13 cellular contexts compared by ENCODE assay signal in the genomic region with DNA sequence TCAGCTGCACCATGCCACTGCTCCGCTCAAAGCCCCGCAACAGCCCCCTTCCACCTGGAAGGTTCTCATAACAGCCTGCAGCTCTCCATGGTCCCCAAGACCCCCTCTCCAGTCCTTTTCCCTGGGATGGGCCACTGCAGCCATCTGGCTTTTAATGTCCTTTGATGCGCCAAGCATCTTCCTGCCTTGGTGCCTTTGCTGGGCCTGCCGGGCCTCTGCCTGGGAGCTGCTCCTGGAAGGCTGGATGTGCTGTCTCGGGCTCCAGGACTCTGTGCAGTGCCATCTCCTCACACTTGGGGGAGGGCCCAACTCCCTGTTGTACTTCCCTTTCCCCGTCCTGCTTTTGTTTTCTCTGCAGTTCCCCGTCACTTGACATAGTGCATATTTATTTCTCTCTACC.
DNase-seq lines count a peak whose midpoint lies in the region; ATAC-seq and TF ChIP-seq lines count a peak whose summit lies in the region.
"Had no signal": no experiment of that assay in that cellular context is flagged by ENCODE, and none has a peak within 500 bp of the region (broad histone marks: within the 10 kb centered on the region; RNA-seq: fewer than 3 reads in every experiment).

No MANE protein-coding gene starts in this region.

- peaks cover 14% of the 10 kb centered on the region for H3K36me3 ChIP-seq in BE2C

- no peaks in the 10 kb centered on the region for H3K79me1 ChIP-seq in H9 (ENCODE audit: insufficient read depth, low read depth, low read length, poor library complexity, severe bottlenecking)

- no peaks in the 10 kb centered on the region for H3K27me3 Mint-ChIP-seq in H9 (ENCODE audit: low read depth)
- peaks cover 3% of the 10 kb centered on the region for H3K27me3 Mint-ChIP-seq in endothelial cell (ENCODE audit: unreplicated experiment)
- no peaks in the 10 kb centered on the region for H3K27me3 Mint-ChIP-seq in activated CD8-positive, alpha-beta T cell treated with anti-CD3 and anti-CD28 coated beads, Interleukin-2, amount 10 ng/mL, durations not matched to agents 7 days and 5 days (ENCODE audit: low read depth)
- H3K27me3 Mint-ChIP-seq: CD4-positive, alpha-beta memory T cell had no signal

- H3K9me3 ChIP-seq in H9 (ENCODE audit: control insufficient read depth, low read depth, low read length) = no peaks in the 10 kb centered on the region
- no peaks in the 10 kb centered on the region for H3K9me3 ChIP-seq in BE2C

- TF ChIP-seq CTCF in H9 (conservative IDR thresholded peaks at IDR 0.05) = no peak
- TF ChIP-seq CTCF in endothelial cell (IDR thresholded peaks at IDR 0.05; ENCODE audit: unreplicated experiment) = no peak
- no peak for TF ChIP-seq CTCF in BE2C (IDR thresholded peaks at IDR 0.05; ENCODE audit: low read depth, low read length)

- no CpG with 5 or more reads among the region's 7 CpGs for WGBS in H9 (ENCODE audit: extremely low coverage, insufficient read length, low lambda C conversion rate)

- H3K18ac ChIP-seq in H9 (ENCODE audit: insufficient read length, low read depth, low read length) = no peak overlapping the region

- DNase-seq in activated effector memory CD4-positive, alpha-beta T cell treated with anti-CD3 and anti-CD28 coated beads, Interleukin-2, amount 50 U/mL, for 16 hours = peak; percentile 57
- no peak for DNase-seq in activated effector memory CD4-positive, alpha-beta T cell treated with Interleukin-2 at 50 U/mL for 16 hours
- DNase-seq in H9 (no peak), endothelial cell (ENCODE audit: low spot score) (peak; percentile 37), BE2C (no peak)
- no peak for DNase-seq in stimulated activated effector memory CD8-positive, alpha-beta T cell treated with anti-CD3 and anti-CD28 coated beads, Interleukin-12 subunit alpha, Interleukin-12 subunit beta, amount 100 ng/mL, for 72 hours (ENCODE audit: low spot score in 2 of 2)
- DNase-seq in activated CD8-positive, alpha-beta T cell treated with anti-CD3 and anti-CD28 coated beads, Interleukin-2, amount 10 ng/mL, durations not matched to agents 7 days and 5 days = no peak
- DNase-seq: ACHN; C1 segment of cervical spinal cord; CD4-positive, alpha-beta memory T cell; DMS79 had no signal

- H3K4me3 Mint-ChIP-seq in H9 = no peak overlapping the region
- peak overlapping the region; percentile 26 for H3K4me3 Mint-ChIP-seq in endothelial cell (ENCODE audit: unreplicated experiment)
- no peak overlapping the region for H3K4me3 Mint-ChIP-seq in stimulated activated effector memory CD8-positive, alpha-beta T cell treated with anti-CD3 and anti-CD28 coated beads, Interleukin-12 subunit alpha, Interleukin-12 subunit beta, amount 100 ng/mL, for 72 hours
- no peak overlapping the region for H3K4me3 Mint-ChIP-seq in activated CD8-positive, alpha-beta T cell treated with anti-CD3 and anti-CD28 coated beads, Interleukin-2, amount 10 ng/mL, durations not matched to agents 7 days and 5 days
- H3K4me3 Mint-ChIP-seq: CD4-positive, alpha-beta memory T cell had no signal

- H4K8ac ChIP-seq in H9 (replicated peaks; ENCODE audit: insufficient read length, low read depth, low read length) = no peak overlapping the region

- H2BK20ac ChIP-seq in H9 (ENCODE audit: low read depth, low read length, poor library complexity, severe bottlenecking) = no peak overlapping the region

- H3K56ac ChIP-seq in H9 (ENCODE audit: insufficient read length, low read depth, low read length) = no peak overlapping the region

- H3K27me3 ChIP-seq in H9 (ENCODE audit: insufficient read depth, low read length) = no peaks in the 10 kb centered on the region
- H3K27me3 ChIP-seq in BE2C = no peaks in the 10 kb centered on the region

- peaks cover 13 to 15% of the 10 kb centered on the region in 2 experiments for H3K4me1 Mint-ChIP-seq in H9
- peaks cover 22% of the 10 kb centered on the region for H3K4me1 Mint-ChIP-seq in endothelial cell (ENCODE audit: unreplicated experiment)
- H3K4me1 Mint-ChIP-seq in stimulated activated effector memory CD8-positive, alpha-beta T cell treated with anti-CD3 and anti-CD28 coated beads, Interleukin-12 subunit alpha, Interleukin-12 subunit beta, amount 100 ng/mL, for 72 hours = peaks cover 5% of the 10 kb centered on the region
- H3K4me1 Mint-ChIP-seq in activated CD8-positive, alpha-beta T cell treated with anti-CD3 and anti-CD28 coated beads, Interleukin-2, amount 10 ng/mL, durations not matched to agents 7 days and 5 days (ENCODE audit: low read depth) = peaks cover 2% of the 10 kb centered on the region

- no peaks in the 10 kb centered on the region for H3K23me2 ChIP-seq in H9 (ENCODE audit: insufficient read length, low read depth, low read length, poor library complexity, severe bottlenecking)

- no peak overlapping the region for H2BK12ac ChIP-seq in H9 (ENCODE audit: insufficient read length, low read depth, low read length)

- H2BK5ac ChIP-seq in H9 (ENCODE audit: insufficient read length, low read length) = no peak overlapping the region

- no peak for ATAC-seq in stimulated activated effector memory CD8-positive, alpha-beta T cell treated with anti-CD3 and anti-CD28 coated beads, Interleukin-12 subunit alpha, Interleukin-12 subunit beta, amount 100 ng/mL, for 72 hours
- ATAC-seq in activated CD8-positive, alpha-beta T cell treated with anti-CD3 and anti-CD28 coated beads, Interleukin-2, amount 10 ng/mL, durations not matched to agents 7 days and 5 days = no peak
- ATAC-seq: GM12878, HCT116 had no signal

- H2AK5ac ChIP-seq in H9 (ENCODE audit: insufficient read length, low read length) = no peak overlapping the region

- no peak overlapping the region for H2BK15ac ChIP-seq in H9 (ENCODE audit: low read depth, low read length)

- H3K27ac ChIP-seq in H9 (ENCODE audit: insufficient read length, low read depth, low read length) = no peak overlapping the region

- no peak overlapping the region for H3K14ac ChIP-seq in H9 (ENCODE audit: insufficient read depth, low read length)

- no peak overlapping the region for H3T11ph ChIP-seq in H9 (ENCODE audit: low read length)

- no peak overlapping the region for H3K4me2 ChIP-seq in H9 (ENCODE audit: insufficient read depth, insufficient read length, low read length)

- H2BK120ac ChIP-seq in H9 (ENCODE audit: low read depth, low read length, poor library complexity, severe bottlenecking) = no peak overlapping the region

- H3K4me1 ChIP-seq in H9 (ENCODE audit: insufficient read depth, low read length) = no peaks in the 10 kb centered on the region
- no peaks in the 10 kb centered on the region for H3K4me1 ChIP-seq in BE2C

- CTCF ChIA-PET in activated CD8-positive, alpha-beta T cell treated with anti-CD3 and anti-CD28 coated beads, Interleukin-2, amount 10 ng/mL, durations not matched to agents 7 days and 5 days (lab: Charles Lee) = no interaction called here

- no peaks in the 10 kb centered on the region for H3K9me3 Mint-ChIP-seq in H9
- no peaks in the 10 kb centered on the region for H3K9me3 Mint-ChIP-seq in endothelial cell (ENCODE audit: unreplicated experiment)
- H3K9me3 Mint-ChIP-seq in stimulated activated effector memory CD8-positive, alpha-beta T cell treated with anti-CD3 and anti-CD28 coated beads, Interleukin-12 subunit alpha, Interleukin-12 subunit beta, amount 100 ng/mL, for 72 hours = no peaks in the 10 kb centered on the region
- no peaks in the 10 kb centered on the region for H3K9me3 Mint-ChIP-seq in activated CD8-positive, alpha-beta T cell treated with anti-CD3 and anti-CD28 coated beads, Interleukin-2, amount 10 ng/mL, durations not matched to agents 7 days and 5 days (ENCODE audit: insufficient read depth)
- H3K9me3 Mint-ChIP-seq: CD4-positive, alpha-beta memory T cell had no signal

- no peak overlapping the region for H4K91ac ChIP-seq in H9 (ENCODE audit: insufficient read length, low read depth, low read length)

- H3K23ac ChIP-seq in H9 (ENCODE audit: insufficient read length, low read depth, low read length) = no peak overlapping the region

- H3K79me2 ChIP-seq in H9 (ENCODE audit: insufficient read depth, low read length) = no peaks in the 10 kb centered on the region

- H3K9ac ChIP-seq in H9 (ENCODE audit: extremely low read depth, insufficient read length, low read length) = no peak overlapping the region

- H3K27ac Mint-ChIP-seq in H9 = peak overlapping the region in 2 of 3 experiments; percentile 41 to 46; a peak in 3 of 7 replicates
- H3K27ac Mint-ChIP-seq in endothelial cell (ENCODE audit: unreplicated experiment) = peak overlapping the region; percentile 87
- peak overlapping the region; percentile 2 for H3K27ac Mint-ChIP-seq in stimulated activated effector memory CD8-positive, alpha-beta T cell treated with anti-CD3 and anti-CD28 coated beads, Interleukin-12 subunit alpha, Interleukin-12 subunit beta, amount 100 ng/mL, for 72 hours
- no peak overlapping the region for H3K27ac Mint-ChIP-seq in activated CD8-positive, alpha-beta T cell treated with anti-CD3 and anti-CD28 coated beads, Interleukin-2, amount 10 ng/mL, durations not matched to agents 7 days and 5 days

- H3K36me3 Mint-ChIP-seq in H9 (ENCODE audit: insufficient read depth in 1 of 3, low read depth in 3 of 3) = peaks cover 11 to 39% (median 37%) of the 10 kb centered on the region in 3 experiments
- peaks cover 23% of the 10 kb centered on the region for H3K36me3 Mint-ChIP-seq in endothelial cell (ENCODE audit: low read depth, unreplicated experiment)
- H3K36me3 Mint-ChIP-seq in stimulated activated effector memory CD8-positive, alpha-beta T cell treated with anti-CD3 and anti-CD28 coated beads, Interleukin-12 subunit alpha, Interleukin-12 subunit beta, amount 100 ng/mL, for 72 hours = peaks cover 96% of the 10 kb centered on the region
- H3K36me3 Mint-ChIP-seq in activated CD8-positive, alpha-beta T cell treated with anti-CD3 and anti-CD28 coated beads, Interleukin-2, amount 10 ng/mL, durations not matched to agents 7 days and 5 days (ENCODE audit: low read depth) = peaks cover 40% of the 10 kb centered on the region

- H2AFZ ChIP-seq in H9 (ENCODE audit: low read length) = no peak overlapping the region

- H4K20me1 ChIP-seq in H9 (ENCODE audit: control insufficient read depth, insufficient read depth, insufficient read length) = no peaks in the 10 kb centered on the region

- no peak overlapping the region for H3K4me3 ChIP-seq in BE2C (ENCODE audit: low read depth, low read length)
- H3K4me3 ChIP-seq: GM12878 had no signal

- H4K5ac ChIP-seq in H9 (ENCODE audit: insufficient read length, low read depth, low read length) = no peak overlapping the region

- H3K4ac ChIP-seq in H9 (ENCODE audit: low read depth, low read length) = no peak overlapping the region

- POLR2A ChIA-PET in activated CD8-positive, alpha-beta T cell treated with anti-CD3 and anti-CD28 coated beads, Interleukin-2, amount 10 ng/mL, durations not matched to agents 7 days and 5 days (lab: Charles Lee) = no interaction called here

Comparison
In these comparisons a context has a peak if more than half of its experiments do, and no peak if none do; other contexts are left out.
1. DNase-seq: peak in activated effector memory CD4-positive, alpha-beta T cell treated with anti-CD3 and anti-CD28 coated beads, Interleukin-2, amount 50 U/mL, for 16 hours (single experiment) and endothelial cell (single experiment); none in activated effector memory CD4-positive, alpha-beta T cell treated with Interleukin-2 at 50 U/mL for 16 hours (single experiment), H9 (single experiment), stimulated activated effector memory CD8-positive, alpha-beta T cell treated with anti-CD3 and anti-CD28 coated beads, Interleukin-12 subunit alpha, Interleukin-12 subunit beta, amount 100 ng/mL, for 72 hours (0 of 2), BE2C (single experiment) and activated CD8-positive, alpha-beta T cell treated with anti-CD3 and anti-CD28 coated beads, Interleukin-2, amount 10 ng/mL, durations not matched to agents 7 days and 5 days (single experiment).